Comparison of ENCODE assay signal across 10 cellular contexts in genomic region chr13:41008349-41008980, GRCh38. TPM values are rescaled to one million over a fixed set of nuclear protein-coding genes. Genes with fewer than 3 reads are reported as not detected.
A peak's percentile ranks its signal among the peaks of the same experiment; 100 is the strongest.
DNase-seq lines count a peak whose midpoint lies in the region; ATAC-seq and TF ChIP-seq lines count a peak whose summit lies in the region.
"Had no signal": no experiment of that assay in that cellular context is flagged by ENCODE, and none has a peak within 500 bp of the region (broad histone marks: within the 10 kb centered on the region; RNA-seq: fewer than 3 reads in every experiment).

No MANE protein-coding gene starts in this region.

- H3K4me1 Mint-ChIP-seq in activated CD4-positive, alpha-beta T cell treated with anti-CD3 and anti-CD28 coated beads for 36 hours: peaks cover 71% of the 10 kb centered on the region
- peaks cover 70% of the 10 kb centered on the region for H3K4me1 Mint-ChIP-seq in stimulated activated memory B cell treated with anti-CD40 and anti-IgM and Interleukin-4, amounts not matched to agents 10 μg/mL and 1 μg/mL and 100 μg/mL, for 72 hours

- intact Hi-C loops in activated CD4-positive, alpha-beta T cell treated with anti-CD3 and anti-CD28 coated beads for 36 hours (cut with DNase I, micrococcal nuclease): loop anchor here (1.0 kb wide), 4 partner anchors 8 to 905 kb away; no protein-coding TSS in a partner anchor

- ATAC-seq in activated CD4-positive, alpha-beta T cell treated with anti-CD3 and anti-CD28 coated beads for 36 hours: peak; percentile 74
- ATAC-seq in stimulated activated memory B cell treated with anti-CD40 and anti-IgM and Interleukin-4, amounts not matched to agents 10 μg/mL and 1 μg/mL and 100 μg/mL, for 72 hours: no peak
- no peak for ATAC-seq in HG03354 (IDR thresholded peaks at IDR 0.05; ENCODE audit: poor library complexity, severe bottlenecking, unreplicated experiment)

- no peaks in the 10 kb centered on the region for H3K9me3 Mint-ChIP-seq in activated CD4-positive, alpha-beta T cell treated with anti-CD3 and anti-CD28 coated beads for 36 hours (ENCODE audit: low read depth)
- H3K9me3 Mint-ChIP-seq in stimulated activated memory B cell treated with anti-CD40 and anti-IgM and Interleukin-4, amounts not matched to agents 10 μg/mL and 1 μg/mL and 100 μg/mL, for 72 hours: no peaks in the 10 kb centered on the region

- peak overlapping the region; percentile 81 for H3K27ac Mint-ChIP-seq in activated CD4-positive, alpha-beta T cell treated with anti-CD3 and anti-CD28 coated beads for 36 hours
- H3K27ac Mint-ChIP-seq in stimulated activated memory B cell treated with anti-CD40 and anti-IgM and Interleukin-4, amounts not matched to agents 10 μg/mL and 1 μg/mL and 100 μg/mL, for 72 hours: peak overlapping the region; percentile 33

- no peaks in the 10 kb centered on the region for H3K27me3 Mint-ChIP-seq in activated CD4-positive, alpha-beta T cell treated with anti-CD3 and anti-CD28 coated beads for 36 hours
- no peaks in the 10 kb centered on the region for H3K27me3 Mint-ChIP-seq in stimulated activated memory B cell treated with anti-CD40 and anti-IgM and Interleukin-4, amounts not matched to agents 10 μg/mL and 1 μg/mL and 100 μg/mL, for 72 hours

- POLR2A ChIA-PET in activated CD4-positive, alpha-beta T cell treated with anti-CD3 and anti-CD28 coated beads for 36 hours (lab: Charles Lee): interaction anchor here (1.0 kb wide), 1 partner anchor 11 kb away, joined by 4 read pairs; the partner anchor contains the start of gene ELF1

- CTCF ChIA-PET in activated CD4-positive, alpha-beta T cell treated with anti-CD3 and anti-CD28 coated beads for 36 hours (lab: Charles Lee): interaction anchor here (0.6 to 1.7 kb wide), 6 partner anchors 9 to 207 kb away, joined by 3 to 7 read pairs (median 3); no protein-coding TSS in a partner anchor

- no peak for DNase-seq in activated CD4-positive, alpha-beta T cell treated with anti-CD3 and anti-CD28 coated beads for 36 hours
- no peak for DNase-seq in activated CD4-positive, alpha-beta T cell treated with anti-CD3 and anti-CD28 coated beads, Interleukin-2, amount 50 U/mL, for 48 hours
- DNase-seq in NCI-H460 (ENCODE audit: extremely low read depth, low read depth) (peak; percentile 62), choroid plexus epithelial cell (ENCODE audit: low read depth) (peak; percentile 82), DMS 273 (lab: John Stamatoyannopoulos, UW; ENCODE audit: unreplicated experiment) (no peak), NCI-H1417 (lab: John Stamatoyannopoulos, UW) (no peak)
- DNase-seq: BE2C, WERI-Rb-1 had no signal

- H3K4me3 Mint-ChIP-seq in activated CD4-positive, alpha-beta T cell treated with anti-CD3 and anti-CD28 coated beads for 36 hours: peak overlapping the region; percentile 15
- H3K4me3 Mint-ChIP-seq in stimulated activated memory B cell treated with anti-CD40 and anti-IgM and Interleukin-4, amounts not matched to agents 10 μg/mL and 1 μg/mL and 100 μg/mL, for 72 hours: peak overlapping the region; percentile 35

- no peak overlapping the region for H3K4me3 ChIP-seq in choroid plexus epithelial cell (ENCODE audit: low read depth, low read length)

- no peak for TF ChIP-seq CTCF in choroid plexus epithelial cell (conservative IDR thresholded peaks at IDR 0.05; ENCODE audit: low read depth, low read length)

- peaks cover 27% of the 10 kb centered on the region for H3K36me3 Mint-ChIP-seq in activated CD4-positive, alpha-beta T cell treated with anti-CD3 and anti-CD28 coated beads for 36 hours (ENCODE audit: low read depth)
- peaks cover 23% of the 10 kb centered on the region for H3K36me3 Mint-ChIP-seq in stimulated activated memory B cell treated with anti-CD40 and anti-IgM and Interleukin-4, amounts not matched to agents 10 μg/mL and 1 μg/mL and 100 μg/mL, for 72 hours

RNA-seq across cellular contexts. Expression of gene ELF1, which starts 10.7 kb away (rescaled TPM):
- total RNA-seq in activated CD4-positive, alpha-beta T cell treated with anti-CD3 and anti-CD28 coated beads for 36 hours: 10 to 100 TPM; 75.2 to 87.0 TPM
- total RNA-seq in NCI-H460 (2014; rRNA removed; shearing (Covaris generic)): 21.2 and 23.8 TPM in 2 replicates
- polyA plus RNA-seq in NCI-H460 (2014; cell fraction: nucleus; rRNA removed): 4.6 and 11.0 TPM in 2 replicates

RNA-seq across cellular contexts. Expression of gene WBP4, which starts 52.8 kb away (rescaled TPM):
- total RNA-seq in activated CD4-positive, alpha-beta T cell treated with anti-CD3 and anti-CD28 coated beads for 36 hours: 10 to 100 TPM; 13.3 to 16.2 TPM
- total RNA-seq in NCI-H460 (2014; rRNA removed; shearing (Covaris generic)): 7.3 and 9.1 TPM in 2 replicates
- polyA plus RNA-seq in NCI-H460 (2014; cell fraction: nucleus; rRNA removed): 2.7 and 5.6 TPM in 2 replicates

Comparison
In these comparisons a context has a peak if more than half of its experiments do, and no peak if none do; other contexts are left out.
1. DNase-seq: peak in NCI-H460 (single experiment) and choroid plexus epithelial cell (single experiment); none in activated CD4-positive, alpha-beta T cell treated with anti-CD3 and anti-CD28 coated beads for 36 hours (single experiment), activated CD4-positive, alpha-beta T cell treated with anti-CD3 and anti-CD28 coated beads, Interleukin-2, amount 50 U/mL, for 48 hours (0 of 2), DMS 273 (single experiment) and NCI-H1417 (0 of 3).